9 cellular contexts compared by ENCODE assay signal in genomic region chr1:3775498-3776230, GRCh38. TPM values are rescaled to one million over a fixed set of nuclear protein-coding genes. Genes with fewer than 3 reads are reported as not detected.
DNase-seq lines count a peak whose midpoint lies in the region; ATAC-seq and TF ChIP-seq lines count a peak whose summit lies in the region.
"Had no signal": no experiment of that assay in that cellular context is flagged by ENCODE, and none has a peak within 500 bp of the region (broad histone marks: within the 10 kb centered on the region; RNA-seq: fewer than 3 reads in every experiment).

No MANE protein-coding gene starts in this region.

- TF ChIP-seq CTCF in WERI-Rb-1 (IDR thresholded peaks at IDR 0.05; ENCODE audit: low read depth, low read length) (peak; percentile 79), vagina (IDR thresholded peaks at IDR 0.05) (no peak)

- H3K4ac ChIP-seq in mesenchymal stem cell (ENCODE audit: low read depth in 1 of 2, low read length in 2 of 2): peak overlapping the region in 1 of 2 experiments; percentile 24

- no peak overlapping the region for H2BK5ac ChIP-seq in mesenchymal stem cell (ENCODE audit: low read depth, low read length, poor library complexity, severe bottlenecking)

- peak overlapping the region; percentile 14 for H3K4me2 ChIP-seq in mesenchymal stem cell (ENCODE audit: low read length, poor library complexity, severe bottlenecking)

- H2BK12ac ChIP-seq in mesenchymal stem cell (ENCODE audit: low read length in 2 of 2): peak overlapping the region in 1 of 2 experiments; percentile 91

- no peak overlapping the region for H3K23ac ChIP-seq in mesenchymal stem cell (ENCODE audit: low read length in 2 of 2)

- peaks cover 24% of the 10 kb centered on the region for H3K36me3 ChIP-seq in WERI-Rb-1
- H3K36me3 ChIP-seq in mesenchymal stem cell (ENCODE audit: control insufficient read depth in 1 of 2, insufficient read depth in 2 of 2, low read depth in 1 of 2, low read length in 2 of 2): peaks cover 25 to 37% of the 10 kb centered on the region in 2 experiments
- H3K36me3 ChIP-seq in vagina: peaks cover 0 to 18% of the 10 kb centered on the region in 2 donors

- H4K8ac ChIP-seq in mesenchymal stem cell (ENCODE audit: low read length): peak overlapping the region; percentile 62

- no peak overlapping the region for H3K9ac ChIP-seq in mesenchymal stem cell (ENCODE audit: low read length)

- ATAC-seq in HG03521 (IDR thresholded peaks at IDR 0.05; ENCODE audit: unreplicated experiment): no peak

- peaks cover 15% of the 10 kb centered on the region for H3K79me1 ChIP-seq in mesenchymal stem cell (replicated peaks; ENCODE audit: low read length, poor library complexity, severe bottlenecking)

- DNase-seq in activated gamma-delta T cell (lab: John Stamatoyannopoulos, UW) (peak; percentile 27), activated gamma-delta T cell treated with Interleukin-2 at 50 U/mL for 16 hours (no peak), NCI-H2081 (lab: John Stamatoyannopoulos, UW) (peak; percentile 54 to 77), WERI-Rb-1 (peak; percentile 85), mesenchymal stem cell (peak; percentile 62), vagina (ENCODE audit: extremely low spot score in 2 of 2) (no peak)
- DNase-seq in effector CD8-positive, alpha-beta T cell (lab: John Stamatoyannopoulos, UW): peak; percentile 19

- H4K91ac ChIP-seq in mesenchymal stem cell (ENCODE audit: low read length): peak overlapping the region; percentile 67

- H3K9me3 ChIP-seq in WERI-Rb-1 (ENCODE audit: severe bottlenecking) (no peaks in the 10 kb centered on the region), mesenchymal stem cell (ENCODE audit: control insufficient read depth, low read length) (no peaks in the 10 kb centered on the region), vagina (no peaks in the 10 kb centered on the region)
- H3K9me3 ChIP-seq: thoracic aorta had no signal

- no peak for TF ChIP-seq POLR2A in vagina (IDR thresholded peaks at IDR 0.05)

- H3K27me3 ChIP-seq in WERI-Rb-1 (ENCODE audit: insufficient read depth, low read depth, severe bottlenecking) (no peaks in the 10 kb centered on the region), mesenchymal stem cell (ENCODE audit: control insufficient read depth in 1 of 2, insufficient read depth in 1 of 2, low read length in 2 of 2) (peaks cover 4 to 15% of the 10 kb centered on the region in 2 experiments), vagina (no peaks in the 10 kb centered on the region)

- H3K18ac ChIP-seq in mesenchymal stem cell (ENCODE audit: low read depth in 1 of 2, low read length in 2 of 2): peak overlapping the region; percentile 71

- no peak overlapping the region for H2AK5ac ChIP-seq in mesenchymal stem cell (ENCODE audit: low read length, severe bottlenecking)

- peak overlapping the region; percentile 46 for H3K27ac ChIP-seq in WERI-Rb-1
- H3K27ac ChIP-seq in mesenchymal stem cell (ENCODE audit: low read length, poor library complexity, severe bottlenecking): peak overlapping the region; percentile 13
- H3K27ac ChIP-seq in vagina: peak overlapping the region; percentile 23
- H3K27ac ChIP-seq: thoracic aorta had no signal

- WGBS in mesenchymal stem cell: 48% methylated on average over 27 of the region's 27 CpGs

- H3K4me3 ChIP-seq in WERI-Rb-1 (ENCODE audit: low read depth, low read length): peak overlapping the region; percentile 30
- no peak overlapping the region for H3K4me3 ChIP-seq in mesenchymal stem cell (ENCODE audit: insufficient read depth in 1 of 2, low read depth in 1 of 2, low read length in 2 of 2)
- no peak overlapping the region for H3K4me3 ChIP-seq in vagina
- H3K4me3 ChIP-seq: thoracic aorta had no signal

- no peak overlapping the region for H2AFZ ChIP-seq in mesenchymal stem cell (ENCODE audit: low read depth, low read length)

- no peak overlapping the region for H2BK15ac ChIP-seq in mesenchymal stem cell (ENCODE audit: low read depth, poor library complexity, severe bottlenecking)

- no peak overlapping the region for H2BK120ac ChIP-seq in mesenchymal stem cell (ENCODE audit: low read depth, low read length)

- intact Hi-C loops in vagina (cut with DNase I): no loop called here

- peak overlapping the region in 1 of 2 experiments; percentile 53 for H3K14ac ChIP-seq in mesenchymal stem cell (ENCODE audit: low read length in 2 of 2)

- peaks cover 64% of the 10 kb centered on the region for H3K4me1 ChIP-seq in mesenchymal stem cell (ENCODE audit: control insufficient read depth, insufficient read depth, low read depth, low read length)
- peaks cover 54% of the 10 kb centered on the region for H3K4me1 ChIP-seq in vagina

RNA-seq across cellular contexts. Expression of gene SMIM1, which starts 3.1 kb away (rescaled TPM):
- polyA plus RNA-seq in mesenchymal stem cell (2013, experiment 1 of 2): 13.1 TPM
- 13.9 TPM for polyA plus RNA-seq in mesenchymal stem cell (2013, experiment 2 of 2)
- total RNA-seq in vagina: not detected

RNA-seq across cellular contexts. Expression of gene LRRC47, which starts 20.6 kb away (rescaled TPM):
- polyA plus RNA-seq in mesenchymal stem cell (2013, experiment 1 of 2): 17.1 TPM
- 18.0 TPM for polyA plus RNA-seq in mesenchymal stem cell (2013, experiment 2 of 2)
- total RNA-seq in vagina: 32.4 TPM

RNA-seq across cellular contexts. Expression of gene CCDC27, which starts 23.4 kb away (rescaled TPM):
- polyA plus RNA-seq in mesenchymal stem cell (2013, experiment 1 of 2): not detected
- polyA plus RNA-seq in mesenchymal stem cell (2013, experiment 2 of 2): not detected
- total RNA-seq in vagina: not detected
- total RNA-seq: thoracic aorta had no signal

Comparison
In these comparisons a context has a peak if more than half of its experiments do, and no peak if none do; other contexts are left out.
1. DNase-seq: peak in activated gamma-delta T cell (single experiment), NCI-H2081 (2 of 2), WERI-Rb-1 (single experiment), effector CD8-positive, alpha-beta T cell (single experiment) and mesenchymal stem cell (single experiment); none in activated gamma-delta T cell treated with Interleukin-2 at 50 U/mL for 16 hours (single experiment) and vagina (0 of 2).
2. Peak in every context shown above with its lines, with median percentiles within 50 percentile points of each other: H3K27ac ChIP-seq.